In the genomic region with DNA sequence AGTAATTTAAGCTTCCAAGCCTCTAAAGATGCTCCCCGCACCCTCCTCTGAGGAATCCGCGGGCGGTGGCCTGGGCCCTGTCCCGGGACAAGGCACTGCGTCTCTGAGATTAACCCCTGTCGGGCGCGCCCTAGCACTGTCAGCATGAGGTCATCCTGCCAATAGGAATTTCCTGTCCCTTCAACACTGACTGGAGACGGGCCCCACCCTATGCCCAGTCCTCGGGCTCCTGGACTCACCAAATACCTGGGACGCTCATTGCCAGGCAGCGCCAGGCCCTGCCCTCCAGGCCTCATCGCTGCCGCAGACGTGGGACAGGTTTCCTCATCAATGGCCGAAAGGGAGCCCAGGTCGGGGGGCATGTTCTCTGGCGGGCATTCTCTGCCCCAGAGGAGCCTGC, we compare ENCODE assay signal across 15 cellular contexts.
DNase-seq lines count a peak whose midpoint lies in the region; ATAC-seq and TF ChIP-seq lines count a peak whose summit lies in the region.
"Had no signal": no experiment of that assay in that cellular context is flagged by ENCODE, and none has a peak within 500 bp of the region (broad histone marks: within the 10 kb centered on the region; RNA-seq: fewer than 3 reads in every experiment).

No MANE protein-coding gene starts in this region.

- DNase-seq in Caki2 (ENCODE audit: low read depth) (peak; percentile 73), MCF 10A (ENCODE audit: unreplicated experiment) (peak; percentile 88), left kidney (ENCODE audit: low read depth, low spot score) (peak; percentile 24), brain microvascular endothelial cell (no peak), NCI-H748 treated with DMSO at 0.1 percent for 48 hours (lab: John Stamatoyannopoulos, UW) (no peak), T1000 (lab: John Stamatoyannopoulos, UW) (no peak)
- DNase-seq: activated CD8-positive, alpha-beta memory T cell treated with anti-CD3 and anti-CD28 coated beads, Interleukin-2, amount 10 ng/mL, durations not matched to agents 7 days and 5 days; adrenal gland; heart left ventricle; ovary; RPMI8226; stimulated activated naive CD4-positive, alpha-beta T cell had no signal

- peak overlapping the region; percentile 36 for H3K4me3 ChIP-seq in HUES48 (ENCODE audit: low read depth, low read length)
- H3K4me3 ChIP-seq in brain microvascular endothelial cell (ENCODE audit: low read depth, low read length), result no peak overlapping the region
- H3K4me3 ChIP-seq: adrenal gland, heart left ventricle, ovary had no signal

- H3K27ac Mint-ChIP-seq in MCF 10A (ENCODE audit: low read depth, unreplicated experiment), result peak overlapping the region; percentile 87
- H3K27ac Mint-ChIP-seq: activated CD8-positive, alpha-beta memory T cell treated with anti-CD3 and anti-CD28 coated beads, Interleukin-2, amount 10 ng/mL, durations not matched to agents 7 days and 5 days; memory B cell had no signal

- H3K9ac ChIP-seq in HUES48 (ENCODE audit: low read depth, low read length), result no peak overlapping the region

- peak overlapping the region; percentile 61 for H3K4me3 Mint-ChIP-seq in MCF 10A (ENCODE audit: unreplicated experiment)
- H3K4me3 Mint-ChIP-seq: activated CD8-positive, alpha-beta memory T cell treated with anti-CD3 and anti-CD28 coated beads, Interleukin-2, amount 10 ng/mL, durations not matched to agents 7 days and 5 days; memory B cell had no signal

- TF ChIP-seq CTCF in MCF 10A (IDR thresholded peaks at IDR 0.05; ENCODE audit: unreplicated experiment), result no peak
- TF ChIP-seq CTCF in brain microvascular endothelial cell (IDR thresholded peaks at IDR 0.05; ENCODE audit: low read depth, low read length, missing control alignments), result no peak

- H3K27ac ChIP-seq in HUES48 (ENCODE audit: low read depth, low read length), result no peak overlapping the region
- H3K27ac ChIP-seq in brain microvascular endothelial cell, result no peak overlapping the region
- H3K27ac ChIP-seq: adrenal gland, heart left ventricle, ovary had no signal

- no peaks in the 10 kb centered on the region for H3K36me3 ChIP-seq in HUES48 (ENCODE audit: control insufficient read depth, insufficient read depth, low read length)
- H3K36me3 ChIP-seq in brain microvascular endothelial cell (replicated peaks), result no peaks in the 10 kb centered on the region
- H3K36me3 ChIP-seq: adrenal gland, heart left ventricle, ovary had no signal

- BruUV-seq in MCF 10A (replicated peaks; lab: Mats Ljungman, UMichigan), result no TSS peak

- in situ Hi-C loops in Caki2 (cut with HindIII; ENCODE audit: low pct_unique_long_range_greater_than_20kb, low sequenced_read_pairs), result no loop called here
- in situ Hi-C loops in brain microvascular endothelial cell (cut with HindIII; ENCODE audit: low pct_ligation_motif_present, low sequenced_read_pairs), result no loop called here

- no peak for ATAC-seq in HG02763 (IDR thresholded peaks at IDR 0.05; ENCODE audit: unreplicated experiment)
- ATAC-seq: activated CD8-positive, alpha-beta memory T cell treated with anti-CD3 and anti-CD28 coated beads, Interleukin-2, amount 10 ng/mL, durations not matched to agents 7 days and 5 days had no signal

- H3K4me1 Mint-ChIP-seq in MCF 10A (ENCODE audit: insufficient read depth, unreplicated experiment), result peaks cover 37% of the 10 kb centered on the region
- H3K4me1 Mint-ChIP-seq: memory B cell had no signal

- H3K27me3 ChIP-seq in HUES48 (ENCODE audit: control insufficient read depth, insufficient read depth, low read length) (peaks cover 22% of the 10 kb centered on the region), brain microvascular endothelial cell (replicated peaks) (no peaks in the 10 kb centered on the region)
- H3K27me3 ChIP-seq: ovary had no signal

- no peaks in the 10 kb centered on the region for H3K36me3 Mint-ChIP-seq in MCF 10A (ENCODE audit: insufficient read depth, unreplicated experiment)
- H3K36me3 Mint-ChIP-seq: activated CD8-positive, alpha-beta memory T cell treated with anti-CD3 and anti-CD28 coated beads, Interleukin-2, amount 10 ng/mL, durations not matched to agents 7 days and 5 days; memory B cell had no signal

- POLR2A ChIA-PET in MCF 10A (lab: Yijun Ruan, JAX), result interaction anchor here (0.7 to 8.7 kb wide), 18 partner anchors 8 to 173 kb away, joined by 3 to 96 read pairs (median 10); partner anchors contain the start of gene BNC1

- no peaks in the 10 kb centered on the region for H3K9me3 Mint-ChIP-seq in MCF 10A (ENCODE audit: unreplicated experiment)
- H3K9me3 Mint-ChIP-seq: memory B cell had no signal

- H3K9me3 ChIP-seq in HUES48 (ENCODE audit: control insufficient read depth, insufficient read depth, low read length), result peaks cover 2% of the 10 kb centered on the region; the same call in 1 of the 2 replicates
- H3K9me3 ChIP-seq: adrenal gland, heart left ventricle, ovary had no signal

- H3K27me3 Mint-ChIP-seq in MCF 10A (ENCODE audit: insufficient read depth, unreplicated experiment), result no peaks in the 10 kb centered on the region

- intact Hi-C loops in MCF 10A (cut with micrococcal nuclease), result loop anchor here (2.0 kb wide), 1 partner anchor 97 kb away; no protein-coding TSS in a partner anchor

- CTCF ChIA-PET in MCF 10A (lab: Yijun Ruan, JAX), result interaction anchor here (0.6 to 4.2 kb wide), 8 partner anchors 11 to 130 kb away, joined by 3 to 114 read pairs (median 5); no protein-coding TSS in a partner anchor

- H3K4me1 ChIP-seq in HUES48 (ENCODE audit: control insufficient read depth, insufficient read depth, low read length), result no peaks in the 10 kb centered on the region
- H3K4me1 ChIP-seq: adrenal gland had no signal

Comparison
In these comparisons a context has a peak if more than half of its experiments do, and no peak if none do; other contexts are left out.
1. DNase-seq: peak in Caki2 (single experiment), MCF 10A (single experiment) and left kidney (single experiment); none in brain microvascular endothelial cell (single experiment), NCI-H748 treated with DMSO at 0.1 percent for 48 hours (single experiment) and T1000 (single experiment).